Comparison of ENCODE assay signal across 8 cellular contexts in the genomic region with DNA sequence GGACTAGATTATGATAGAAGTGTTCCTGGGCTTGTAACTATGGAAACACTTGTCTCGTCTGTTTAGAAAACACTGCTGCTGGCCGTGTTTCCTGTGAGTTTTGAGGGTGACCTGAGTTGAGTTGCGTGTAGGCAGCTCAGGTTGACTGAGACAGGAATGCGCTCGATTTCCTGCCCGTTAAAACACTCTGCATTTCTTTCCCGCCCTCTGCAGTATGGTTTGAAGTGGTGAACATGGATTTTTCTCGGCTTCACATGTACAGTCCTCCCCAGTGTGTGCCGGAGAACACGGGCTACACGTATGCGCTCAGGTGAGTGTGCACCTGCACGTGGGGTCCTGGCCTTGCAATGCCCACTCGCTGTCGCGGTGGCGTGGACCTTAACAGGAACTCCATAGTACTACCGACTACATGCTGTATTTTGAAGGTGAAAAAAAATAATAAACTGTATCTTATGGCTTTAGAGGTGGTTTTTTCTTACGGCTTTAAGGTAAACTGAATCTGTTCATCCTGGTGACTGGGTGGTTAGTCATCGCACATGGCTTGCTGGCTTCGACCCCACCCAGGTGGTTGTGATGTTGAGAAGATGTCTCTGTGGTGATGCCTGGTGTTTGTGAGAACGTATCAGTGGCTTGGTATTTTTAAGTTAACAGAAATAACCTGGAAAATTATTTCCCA. TPM values are rescaled to one million over a fixed set of nuclear protein-coding genes. Genes with fewer than 3 reads are reported as not detected.
DNase-seq lines count a peak whose midpoint lies in the region; ATAC-seq and TF ChIP-seq lines count a peak whose summit lies in the region.

A gene with protein sequence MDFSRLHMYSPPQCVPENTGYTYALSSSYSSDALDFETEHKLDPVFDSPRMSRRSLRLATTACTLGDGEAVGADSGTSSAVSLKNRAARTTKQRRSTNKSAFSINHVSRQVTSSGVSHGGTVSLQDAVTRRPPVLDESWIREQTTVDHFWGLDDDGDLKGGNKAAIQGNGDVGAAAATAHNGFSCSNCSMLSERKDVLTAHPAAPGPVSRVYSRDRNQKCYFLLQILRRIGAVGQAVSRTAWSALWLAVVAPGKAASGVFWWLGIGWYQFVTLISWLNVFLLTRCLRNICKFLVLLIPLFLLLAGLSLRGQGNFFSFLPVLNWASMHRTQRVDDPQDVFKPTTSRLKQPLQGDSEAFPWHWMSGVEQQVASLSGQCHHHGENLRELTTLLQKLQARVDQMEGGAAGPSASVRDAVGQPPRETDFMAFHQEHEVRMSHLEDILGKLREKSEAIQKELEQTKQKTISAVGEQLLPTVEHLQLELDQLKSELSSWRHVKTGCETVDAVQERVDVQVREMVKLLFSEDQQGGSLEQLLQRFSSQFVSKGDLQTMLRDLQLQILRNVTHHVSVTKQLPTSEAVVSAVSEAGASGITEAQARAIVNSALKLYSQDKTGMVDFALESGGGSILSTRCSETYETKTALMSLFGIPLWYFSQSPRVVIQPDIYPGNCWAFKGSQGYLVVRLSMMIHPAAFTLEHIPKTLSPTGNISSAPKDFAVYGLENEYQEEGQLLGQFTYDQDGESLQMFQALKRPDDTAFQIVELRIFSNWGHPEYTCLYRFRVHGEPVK (plus strand): TSS at position 185 of the 676 bp plus-strand sequence. CDS start 49 bp downstream, at position 234.

- H3K4me1 ChIP-seq in Caco-2 (peaks cover 21% of the 10 kb centered on the region), Panc1 (ENCODE audit: control insufficient read depth, insufficient read depth, low read length) (peaks cover 30% of the 10 kb centered on the region), gastrocnemius medialis (peaks cover 78 to 92% of the 10 kb centered on the region in 2 donors)

- intact Hi-C loops in Caco-2 (cut with micrococcal nuclease; ENCODE audit: unreplicated experiment), result no loop called here
- intact Hi-C loops in Panc1 (cut with micrococcal nuclease; ENCODE audit: unreplicated experiment), result no loop called here
- intact Hi-C loops in cardiac septum (cut with DNase I), result no loop called here
- intact Hi-C loops in gastrocnemius medialis (cut with DNase I; ENCODE audit: low total_unique reads), result no loop called here

- in situ Hi-C loops in Panc1 (cut with HindIII; ENCODE audit: low pct_unique_long_range_greater_than_20kb, low sequenced_read_pairs), result no loop called here
- in situ Hi-C loops in gastrocnemius medialis (cut with MboI; ENCODE audit: low sequenced_read_pairs in 4 of 4), result no loop called here

- H3K4me3 ChIP-seq in Caco-2 (ENCODE audit: low read depth, low read length) (no peak within 1 kb of the TSS), H7 (ENCODE audit: insufficient read depth, low read depth, low read length) (no peak within 1 kb of the TSS), Panc1 (ENCODE audit: low read depth in 2 of 2, low read length in 2 of 2) (peak within 1 kb of the TSS; percentile 16 to 45), gastrocnemius medialis (peak within 1 kb of the TSS; percentile 27 to 42 (median 35))

- peak within 1 kb of the TSS; percentile 26 for H3K27ac Mint-ChIP-seq in Caco-2 (ENCODE audit: unreplicated experiment)

- BruUV-seq in Caco-2 (replicated peaks; lab: Mats Ljungman, UMichigan), result no TSS peak
- BruUV-seq in Panc1 (replicated peaks; lab: Mats Ljungman, UMichigan), result no TSS peak

- no peaks in the 10 kb centered on the region for H3K9me3 Mint-ChIP-seq in Caco-2 (ENCODE audit: unreplicated experiment)

- peaks cover 23% of the 10 kb centered on the region for H3K4me1 Mint-ChIP-seq in Caco-2 (ENCODE audit: low read depth, unreplicated experiment)

- no peaks in the 10 kb centered on the region for H3K27me3 Mint-ChIP-seq in Caco-2 (ENCODE audit: insufficient read depth, unreplicated experiment)

- TF ChIP-seq CTCF in Caco-2 (IDR thresholded peaks at IDR 0.05; ENCODE audit: insufficient read depth in 1 of 2, low read depth in 1 of 2, low read length in 1 of 2, severe bottlenecking in 1 of 2, unreplicated experiment in 1 of 2), result no peak
- TF ChIP-seq CTCF in Panc1 (IDR thresholded peaks at IDR 0.05), result no peak
- TF ChIP-seq CTCF in gastrocnemius medialis (IDR thresholded peaks at IDR 0.05 in 4 of 5, conservative IDR thresholded peaks at IDR 0.05 in 1 of 5), result peak in 1 of 5 experiments; percentile 8

- peaks cover 70% of the 10 kb centered on the region for H3K36me3 Mint-ChIP-seq in Caco-2 (ENCODE audit: insufficient read depth, unreplicated experiment)

- H3K27me3 ChIP-seq in Caco-2 (replicated peaks; ENCODE audit: control insufficient read depth, insufficient read depth, low read length) (no peaks in the 10 kb centered on the region), H7 (ENCODE audit: control insufficient read depth, insufficient read depth, low read length) (no peaks in the 10 kb centered on the region), Panc1 (ENCODE audit: control insufficient read depth, insufficient read depth, low read length) (no peaks in the 10 kb centered on the region), gastrocnemius medialis (no peaks in the 10 kb centered on the region)

- ATAC-seq in Panc1, result peak; percentile 75
- peak; percentile 19 to 23 for ATAC-seq in gastrocnemius medialis
- no peak for ATAC-seq in HG03139 (IDR thresholded peaks at IDR 0.05; ENCODE audit: unreplicated experiment)

- peaks cover 5% of the 10 kb centered on the region; the same call in 1 of the 2 replicates for H3K36me3 ChIP-seq in Caco-2 (ENCODE audit: control insufficient read depth, insufficient read depth, low read length)
- peaks cover 2% of the 10 kb centered on the region for H3K36me3 ChIP-seq in H7 (replicated peaks; ENCODE audit: control insufficient read depth, insufficient read depth, low read length)
- no peaks in the 10 kb centered on the region for H3K36me3 ChIP-seq in Panc1 (ENCODE audit: control insufficient read depth, insufficient read depth, low read length)
- H3K36me3 ChIP-seq in gastrocnemius medialis, result no peaks in the 10 kb centered on the region

- POLR2A ChIA-PET in Caco-2 (lab: Charles Lee) (no interaction called here), Panc1 (lab: Charles Lee) (interaction anchor here (0.7 kb wide), 1 partner anchor 11 kb away, joined by 3 read pairs; no protein-coding TSS in a partner anchor)

- H3K9me3 ChIP-seq in Caco-2, result no peaks in the 10 kb centered on the region
- H3K9me3 ChIP-seq in Panc1 (ENCODE audit: control insufficient read depth, insufficient read depth, low read depth, low read length), result no peaks in the 10 kb centered on the region
- no peaks in the 10 kb centered on the region for H3K9me3 ChIP-seq in gastrocnemius medialis

- no peak for TF ChIP-seq POLR2A in gastrocnemius medialis (IDR thresholded peaks at IDR 0.05)

- H3K4me3 Mint-ChIP-seq in Caco-2 (ENCODE audit: unreplicated experiment), result no peak within 1 kb of the TSS

- CTCF ChIA-PET in Caco-2 (lab: Charles Lee) (interaction anchor here (0.8 to 1.7 kb wide), 2 partner anchors 28 to 41 kb away, joined by 3 to 5 read pairs; no protein-coding TSS in a partner anchor), Panc1 (lab: Charles Lee) (interaction anchor here (0.6 to 0.9 kb wide), 2 partner anchors 8 to 11 kb away, joined by 3 to 5 read pairs; no protein-coding TSS in a partner anchor)

- DNase-seq in Caco-2, result peak in 1 of 2 experiments; percentile 22
- DNase-seq in H7, result no peak
- DNase-seq in Panc1 (ENCODE audit: low read depth, low spot score), result peak; percentile 83
- peak; percentile 79 for DNase-seq in activated naive CD4-positive, alpha-beta T cell treated with anti-CD3 and anti-CD28 coated beads, Interleukin-2, amount 50 U/mL, for 16 hours
- no peak for DNase-seq in cardiac septum (ENCODE audit: low spot score)
- DNase-seq in gastrocnemius medialis, result peak in 1 of 2 donors; percentile 68
- no peak for DNase-seq in SKM-1 (lab: John Stamatoyannopoulos, UW; ENCODE audit: unreplicated experiment)

- peak within 1 kb of the TSS; percentile 88 for H3K27ac ChIP-seq in Panc1 (ENCODE audit: low read length)
- H3K27ac ChIP-seq in gastrocnemius medialis, result peak within 1 kb of the TSS; percentile 91 to 96 (median 94)

RNA-seq across cellular contexts. Expression of the gene that starts here (rescaled TPM):
- total RNA-seq in Caco-2 (2022), result 141 and 146 TPM in 2 replicates
- 60.5 and 82.1 TPM in 2 replicates for total RNA-seq in H7 (2014; rRNA removed; shearing (Covaris generic))
- 244 TPM for total RNA-seq in Panc1 (2021; ENCODE audit: unreplicated experiment)
- polyA plus RNA-seq in Panc1 (2012; ENCODE audit: insufficient read length), result 276 TPM
- 153 TPM for total RNA-seq in cardiac septum
- total RNA-seq in gastrocnemius medialis, result 100 to 1,000 TPM; 112 to 154 (median 132) TPM

Comparison
In these comparisons a context has a peak if more than half of its experiments do, and no peak if none do; other contexts are left out.
1. DNase-seq: peak in Panc1 (single experiment) and activated naive CD4-positive, alpha-beta T cell treated with anti-CD3 and anti-CD28 coated beads, Interleukin-2, amount 50 U/mL, for 16 hours (single experiment); none in H7 (single experiment), cardiac septum (single experiment) and SKM-1 (single experiment).
2. H3K4me3 ChIP-seq: peak in Panc1 (2 of 2) and gastrocnemius medialis (4 of 4); none in Caco-2 (single experiment) and H7 (single experiment).